16 cellular contexts compared by ENCODE assay signal in the genomic region with DNA sequence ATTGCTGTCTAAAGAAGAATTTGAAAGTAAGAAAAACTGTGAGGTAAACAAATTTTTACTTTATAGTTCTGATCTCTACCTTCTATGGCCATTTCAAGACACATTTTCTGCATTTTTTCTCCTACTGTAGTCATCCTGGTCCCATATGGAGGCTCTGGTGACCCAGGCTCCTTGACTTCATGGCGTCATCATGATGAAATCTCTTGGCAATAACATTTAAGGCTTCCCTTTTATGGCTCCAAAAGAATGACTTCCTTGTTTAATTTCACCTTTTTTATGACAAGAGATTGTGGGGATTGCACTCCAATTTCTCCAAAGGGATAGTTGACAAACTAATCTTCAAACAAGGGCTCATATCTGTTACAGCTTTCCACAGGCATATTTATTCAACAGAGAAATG.
DNase-seq lines count a peak whose midpoint lies in the region; ATAC-seq, FAIRE-seq and TF ChIP-seq lines count a peak whose summit lies in the region.
"Had no signal": no experiment of that assay in that cellular context is flagged by ENCODE, and none has a peak within 500 bp of the region (broad histone marks: within the 10 kb centered on the region; RNA-seq: fewer than 3 reads in every experiment).

No MANE protein-coding gene starts in this region.

- H3K4me1 ChIP-seq in HepG2 (ENCODE audit: insufficient read depth, low read length) (no peaks in the 10 kb centered on the region), right lobe of liver (no peaks in the 10 kb centered on the region), mesenchymal stem cell (ENCODE audit: control insufficient read depth, insufficient read depth, low read depth, low read length) (peaks cover 4% of the 10 kb centered on the region)

- H4K20me1 ChIP-seq in HepG2 (ENCODE audit: insufficient read depth, low read length): no peaks in the 10 kb centered on the region
- H4K20me1 ChIP-seq: BLaER1 treated with 17β-estradiol and CSF1 and Interleukin-3, amounts not matched to agents 10 nM and 100 nM had no signal

- CTCF ChIA-PET in HepG2 (lab: Yijun Ruan, JAX; ENCODE audit: low intra/inter-chr PET ratio, low total read pairs): no interaction called here

- H3K36me3 Mint-ChIP-seq in natural killer cell treated with Interleukin-12 subunit alpha and Interleukin-12 subunit beta and Interleukin-15 and Interleukin-18, amount 100 ng/mL, for 72 hours: no peaks in the 10 kb centered on the region
- H3K36me3 Mint-ChIP-seq: CD8-positive, alpha-beta T cell had no signal

- H3K4me2 ChIP-seq in HepG2 (ENCODE audit: low read depth, low read length) (no peak overlapping the region), mesenchymal stem cell (ENCODE audit: low read length, poor library complexity, severe bottlenecking) (no peak overlapping the region)
- H3K4me2 ChIP-seq: BLaER1 treated with 17β-estradiol and CSF1 and Interleukin-3, amounts not matched to agents 10 nM and 100 nM had no signal

- H3K4me3 ChIP-seq in HepG2 (replicated peaks in 1 of 3; ENCODE audit: insufficient read depth in 1 of 3, low read depth in 2 of 3, low read length in 3 of 3) (no peak overlapping the region), right lobe of liver (no peak overlapping the region), fibroblast of mammary gland (ENCODE audit: control insufficient read depth, low read depth, low read length) (no peak overlapping the region), mesenchymal stem cell (ENCODE audit: insufficient read depth in 1 of 2, low read depth in 1 of 2, low read length in 2 of 2) (no peak overlapping the region)
- H3K4me3 ChIP-seq: BLaER1 treated with 17β-estradiol and CSF1 and Interleukin-3, amounts not matched to agents 10 nM and 100 nM had no signal

- H3K27ac ChIP-seq in HepG2 (ENCODE audit: extremely low read length, insufficient read depth, low read length) (no peak overlapping the region), right lobe of liver (no peak overlapping the region), mesenchymal stem cell (ENCODE audit: low read length, poor library complexity, severe bottlenecking) (no peak overlapping the region)
- H3K27ac ChIP-seq: BLaER1 treated with 17β-estradiol and CSF1 and Interleukin-3, amounts not matched to agents 10 nM and 100 nM had no signal

- no peak overlapping the region for H3K27ac Mint-ChIP-seq in natural killer cell treated with Interleukin-12 subunit alpha and Interleukin-12 subunit beta and Interleukin-15 and Interleukin-18, amount 100 ng/mL, for 72 hours
- H3K27ac Mint-ChIP-seq: B cell; CD8-positive, alpha-beta T cell; H9 had no signal

- H3K14ac ChIP-seq in mesenchymal stem cell (ENCODE audit: low read length in 2 of 2): no peak overlapping the region

- no TSS peak for BruUV-seq in HepG2 (replicated peaks; lab: Mats Ljungman, UMichigan)

- in situ Hi-C loops in HepG2 (cut with HindIII; ENCODE audit: extremely low pct_ligation_motif_present, low pct_unique_long_range_greater_than_20kb): no loop called here

- H3K79me1 ChIP-seq in mesenchymal stem cell (replicated peaks; ENCODE audit: low read length, poor library complexity, severe bottlenecking): no peaks in the 10 kb centered on the region

- H3K27me3 ChIP-seq in HepG2 (ENCODE audit: control insufficient read depth in 1 of 2, insufficient read depth in 2 of 2, low read length in 2 of 2): no peaks in the 10 kb centered on the region
- H3K27me3 ChIP-seq in right lobe of liver: no peaks in the 10 kb centered on the region
- no peaks in the 10 kb centered on the region for H3K27me3 ChIP-seq in mesenchymal stem cell (ENCODE audit: control insufficient read depth in 1 of 2, insufficient read depth in 1 of 2, low read length in 2 of 2)
- H3K27me3 ChIP-seq: BLaER1 treated with 17β-estradiol and CSF1 and Interleukin-3, amounts not matched to agents 10 nM and 100 nM had no signal

- no peak overlapping the region for H2BK5ac ChIP-seq in mesenchymal stem cell (ENCODE audit: low read depth, low read length, poor library complexity, severe bottlenecking)

- no peak for TF ChIP-seq CTCF in HepG2 (CRISPR knock-in tag; IDR thresholded peaks at IDR 0.05)
- TF ChIP-seq CTCF in right lobe of liver (IDR thresholded peaks at IDR 0.05): no peak
- TF ChIP-seq CTCF in fibroblast of mammary gland (conservative IDR thresholded peaks at IDR 0.05; ENCODE audit: control insufficient read depth, insufficient read depth, low read depth, low read length): no peak

- H3K4ac ChIP-seq in mesenchymal stem cell (ENCODE audit: low read depth in 1 of 2, low read length in 2 of 2): no peak overlapping the region

- H3K9me3 Mint-ChIP-seq in natural killer cell treated with Interleukin-12 subunit alpha and Interleukin-12 subunit beta and Interleukin-15 and Interleukin-18, amount 100 ng/mL, for 72 hours: peaks cover 16% of the 10 kb centered on the region
- H3K9me3 Mint-ChIP-seq: CD8-positive, alpha-beta T cell had no signal

- no peak for TF ChIP-seq RAD21 in HepG2 (CRISPR knock-in tag; IDR thresholded peaks at IDR 0.05)

- H2AK5ac ChIP-seq in mesenchymal stem cell (ENCODE audit: low read length, severe bottlenecking): no peak overlapping the region

- FAIRE-seq in HepG2 (lab: Jason Lieb, UNC): peak; percentile 12

- TF ChIP-seq POLR2A in HepG2 (IDR thresholded peaks at IDR 0.05; ENCODE audit: insufficient read depth in 1 of 2, low read depth in 2 of 2, low read length in 2 of 2) (no peak), right lobe of liver (IDR thresholded peaks at IDR 0.05) (no peak)

- H3K27me3 Mint-ChIP-seq in natural killer cell treated with Interleukin-12 subunit alpha and Interleukin-12 subunit beta and Interleukin-15 and Interleukin-18, amount 100 ng/mL, for 72 hours: no peaks in the 10 kb centered on the region
- H3K27me3 Mint-ChIP-seq: B cell had no signal

- no peak overlapping the region for H2BK120ac ChIP-seq in mesenchymal stem cell (ENCODE audit: low read depth, low read length)

- H2BK12ac ChIP-seq in mesenchymal stem cell (ENCODE audit: low read length in 2 of 2): no peak overlapping the region

- no peak overlapping the region for H4K91ac ChIP-seq in mesenchymal stem cell (ENCODE audit: low read length)

- no peaks in the 10 kb centered on the region for H3K36me3 ChIP-seq in HepG2 (replicated peaks in 1 of 2; ENCODE audit: control insufficient read depth in 1 of 2, insufficient read depth in 2 of 2, low read length in 2 of 2)
- H3K36me3 ChIP-seq in right lobe of liver: no peaks in the 10 kb centered on the region
- no peaks in the 10 kb centered on the region for H3K36me3 ChIP-seq in mesenchymal stem cell (ENCODE audit: control insufficient read depth in 1 of 2, insufficient read depth in 2 of 2, low read depth in 1 of 2, low read length in 2 of 2)
- H3K36me3 ChIP-seq: BLaER1 treated with 17β-estradiol and CSF1 and Interleukin-3, amounts not matched to agents 10 nM and 100 nM had no signal

- ATAC-seq in HepG2 (no peak), right lobe of liver (no peak), GM21786 (IDR thresholded peaks at IDR 0.05; ENCODE audit: unreplicated experiment) (no peak), Right ventricle myocardium superior (ENCODE audit: poor library complexity) (no peak)
- ATAC-seq in natural killer cell treated with Interleukin-12 subunit alpha and Interleukin-12 subunit beta and Interleukin-15 and Interleukin-18, amount 100 ng/mL, for 72 hours: no peak
- ATAC-seq: CD8-positive, alpha-beta T cell had no signal

- H2AFZ ChIP-seq in HepG2 (ENCODE audit: low read length) (no peak overlapping the region), mesenchymal stem cell (ENCODE audit: low read depth, low read length) (no peak overlapping the region)

- H4K8ac ChIP-seq in mesenchymal stem cell (ENCODE audit: low read length): no peak overlapping the region

- POLR2A ChIA-PET in HepG2 (lab: Yijun Ruan, JAX): no interaction called here

- no peaks in the 10 kb centered on the region for H3K4me1 Mint-ChIP-seq in natural killer cell treated with Interleukin-12 subunit alpha and Interleukin-12 subunit beta and Interleukin-15 and Interleukin-18, amount 100 ng/mL, for 72 hours (ENCODE audit: low read depth in 2 of 2)
- H3K4me1 Mint-ChIP-seq: B cell had no signal

- H2BK15ac ChIP-seq in mesenchymal stem cell (ENCODE audit: low read depth, poor library complexity, severe bottlenecking): no peak overlapping the region

- no peak for DNase-seq in HepG2 (ENCODE audit: low spot score)
- DNase-seq in right lobe of liver: no peak
- peak; percentile 19 for DNase-seq in MV-4-11 (lab: John Stamatoyannopoulos, UW)
- DNase-seq in fibroblast of mammary gland (ENCODE audit: low read depth): peak; percentile 2
- DNase-seq in mesenchymal stem cell: peak; percentile 12
- DNase-seq in natural killer cell treated with Interleukin-12 subunit alpha and Interleukin-12 subunit beta and Interleukin-15 and Interleukin-18, amount 100 ng/mL, for 72 hours (ENCODE audit: low spot score): no peak
- DNase-seq in Right ventricle myocardium superior: no peak
- DNase-seq: CD8-positive, alpha-beta T cell; DMS 273 treated with DMSO at 0.1 percent for 48 hours; DMS79; GF-D8; GOT3; H9 had no signal

- no peak overlapping the region for H3K23ac ChIP-seq in mesenchymal stem cell (ENCODE audit: low read length in 2 of 2)

- H3K18ac ChIP-seq in mesenchymal stem cell (ENCODE audit: low read depth in 1 of 2, low read length in 2 of 2): no peak overlapping the region

- intact Hi-C loops in HepG2 (cut with micrococcal nuclease; ENCODE audit: unreplicated experiment): no loop called here
- intact Hi-C loops in right lobe of liver (cut with DNase I): no loop called here
- intact Hi-C loops in Right ventricle myocardium superior (cut with DNase I): no loop called here

- H3K9me3 ChIP-seq in HepG2 (ENCODE audit: low read length) (no peaks in the 10 kb centered on the region), right lobe of liver (no peaks in the 10 kb centered on the region), mesenchymal stem cell (ENCODE audit: control insufficient read depth, low read length) (peaks cover 9% of the 10 kb centered on the region)

- 16% methylated on average over 1 of the region's 1 CpG for WGBS in HepG2 (ENCODE audit: low lambda C conversion rate)
- 44% methylated on average over 1 of the region's 1 CpG for WGBS in right lobe of liver (ENCODE audit: insufficient coverage, low coverage, low lambda C conversion rate, missing lambda C conversion rate)
- WGBS in mesenchymal stem cell: 90% methylated on average over 1 of the region's 1 CpG

- H3K79me2 ChIP-seq in HepG2 (ENCODE audit: insufficient read depth, low read length): no peaks in the 10 kb centered on the region

- H3K4me3 Mint-ChIP-seq in natural killer cell treated with Interleukin-12 subunit alpha and Interleukin-12 subunit beta and Interleukin-15 and Interleukin-18, amount 100 ng/mL, for 72 hours: no peak overlapping the region
- H3K4me3 Mint-ChIP-seq: B cell; CD8-positive, alpha-beta T cell; H9 had no signal

- TF ChIP-seq EP300 in HepG2 (IDR thresholded peaks at IDR 0.05; ENCODE audit: low read depth in 2 of 2, low read length in 2 of 2) (no peak), HepG2 (CRISPR knock-in tag; IDR thresholded peaks at IDR 0.05; ENCODE audit: borderline replicate concordance) (no peak)

- no peak overlapping the region for H3K9ac ChIP-seq in HepG2 (ENCODE audit: insufficient read depth, low read depth, low read length)
- no peak overlapping the region for H3K9ac ChIP-seq in mesenchymal stem cell (ENCODE audit: low read length)
- H3K9ac ChIP-seq: BLaER1 treated with 17β-estradiol and CSF1 and Interleukin-3, amounts not matched to agents 10 nM and 100 nM had no signal

Comparison
In these comparisons a context has a peak if more than half of its experiments do, and no peak if none do; other contexts are left out.
1. DNase-seq: peak in MV-4-11 (single experiment), fibroblast of mammary gland (single experiment) and mesenchymal stem cell (single experiment); none in HepG2 (single experiment), right lobe of liver (0 of 3), natural killer cell treated with Interleukin-12 subunit alpha and Interleukin-12 subunit beta and Interleukin-15 and Interleukin-18, amount 100 ng/mL, for 72 hours (single experiment) and Right ventricle myocardium superior (single experiment).